ENCODE assay signal across 8 cellular contexts in the genomic region with DNA sequence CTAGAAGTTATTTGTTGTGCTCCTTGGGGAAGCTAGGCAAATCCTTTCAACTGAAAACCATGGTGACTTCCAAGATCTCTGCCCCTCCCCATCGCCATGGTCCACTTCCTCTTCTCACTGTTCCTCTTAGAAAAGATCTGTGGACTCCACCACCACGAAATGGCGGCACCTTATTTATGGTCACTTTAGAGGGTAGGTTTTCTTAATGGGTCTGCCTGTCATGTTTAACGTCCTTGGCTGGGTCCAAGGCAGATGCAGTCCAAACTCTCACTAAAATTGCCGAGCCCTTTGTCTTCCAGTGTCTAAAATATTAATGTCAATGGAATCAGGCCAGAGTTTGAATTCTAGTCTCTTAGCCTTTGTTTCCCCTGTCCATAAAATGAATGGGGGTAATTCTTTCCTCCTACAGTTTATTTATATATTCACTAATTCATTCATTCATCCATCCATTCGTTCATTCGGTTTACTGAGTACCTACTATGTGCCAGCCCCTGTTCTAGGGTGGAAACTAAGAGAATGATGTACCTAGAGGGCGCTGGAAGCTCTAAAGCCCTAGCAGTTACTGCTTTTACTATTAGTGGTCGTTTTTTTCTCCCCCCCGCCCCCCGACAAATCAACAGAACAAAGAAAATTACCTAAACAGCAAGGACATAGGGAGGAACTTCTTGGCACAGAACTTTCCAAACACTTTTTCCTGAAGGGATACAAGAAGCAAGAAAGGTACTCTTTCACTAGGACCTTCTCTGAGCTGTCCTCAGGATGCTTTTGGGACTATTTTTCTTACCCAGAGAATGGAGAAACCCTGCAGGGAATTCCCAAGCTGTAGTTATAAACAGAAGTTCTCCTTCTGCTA. TPM values are rescaled to one million over a fixed set of nuclear protein-coding genes. Genes with fewer than 3 reads are reported as not detected.
DNase-seq lines count a peak whose midpoint lies in the region; ATAC-seq and TF ChIP-seq lines count a peak whose summit lies in the region.

No MANE protein-coding gene starts in this region.

- CTCF ChIA-PET in GM10248 (lab: Yijun Ruan, JAX) = interaction anchor here (0.9 to 13.9 kb wide), 17 partner anchors 11 to 131 kb away, joined by 3 to 120 read pairs (median 6); a partner anchor contains a TSS

- peak overlapping the region; percentile 99 for H3K27ac Mint-ChIP-seq in natural killer cell treated with Interleukin-12 subunit alpha and Interleukin-12 subunit beta and Interleukin-15 and Interleukin-18, amount 100 ng/mL, for 72 hours

- H3K9me3 Mint-ChIP-seq in natural killer cell treated with Interleukin-12 subunit alpha and Interleukin-12 subunit beta and Interleukin-15 and Interleukin-18, amount 100 ng/mL, for 72 hours = peaks cover 1% of the 10 kb centered on the region

- TF ChIP-seq CTCF in GM10248 (IDR thresholded peaks at IDR 0.05; ENCODE audit: control extremely low read depth, extremely low read depth, low read depth, missing control alignments) = peak; percentile 43

- peak overlapping the region; percentile 96 for H3K4me3 Mint-ChIP-seq in natural killer cell treated with Interleukin-12 subunit alpha and Interleukin-12 subunit beta and Interleukin-15 and Interleukin-18, amount 100 ng/mL, for 72 hours

- H3K27ac ChIP-seq in epithelial cell of prostate = peak overlapping the region; percentile 53

- ATAC-seq in HG03432 (IDR thresholded peaks at IDR 0.05; ENCODE audit: unreplicated experiment) = peak; percentile 26
- no peak for ATAC-seq in natural killer cell treated with Interleukin-12 subunit alpha and Interleukin-12 subunit beta and Interleukin-15 and Interleukin-18, amount 100 ng/mL, for 72 hours
- no peak for ATAC-seq in HG03159 (IDR thresholded peaks at IDR 0.05; ENCODE audit: unreplicated experiment)
- ATAC-seq in GM18858 (IDR thresholded peaks at IDR 0.05; ENCODE audit: unreplicated experiment) = no peak

- H3K36me3 Mint-ChIP-seq in natural killer cell treated with Interleukin-12 subunit alpha and Interleukin-12 subunit beta and Interleukin-15 and Interleukin-18, amount 100 ng/mL, for 72 hours = peaks cover 41% of the 10 kb centered on the region

- DNase-seq in GM10248 (ENCODE audit: extremely low spot score) = peak; percentile 56
- peak; percentile 61 for DNase-seq in UCSD-AML1 (lab: John Stamatoyannopoulos, UW; ENCODE audit: unreplicated experiment)
- DNase-seq in epithelial cell of prostate (ENCODE audit: low read depth, low spot score) = no peak
- peak; percentile 72 for DNase-seq in natural killer cell treated with Interleukin-12 subunit alpha and Interleukin-12 subunit beta and Interleukin-15 and Interleukin-18, amount 100 ng/mL, for 72 hours (ENCODE audit: low spot score)
- no peak for DNase-seq in NCI-H82 treated with DMSO at 0.1 percent for 48 hours (lab: John Stamatoyannopoulos, UW; ENCODE audit: unreplicated experiment)

- no peaks in the 10 kb centered on the region for H3K27me3 Mint-ChIP-seq in natural killer cell treated with Interleukin-12 subunit alpha and Interleukin-12 subunit beta and Interleukin-15 and Interleukin-18, amount 100 ng/mL, for 72 hours

- POLR2A ChIA-PET in GM10248 (lab: Yijun Ruan, JAX) = interaction anchor here (0.6 to 6.9 kb wide), 12 partner anchors 11 to 47 kb away, joined by 3 to 112 read pairs (median 3); a partner anchor contains a TSS

- peaks cover 44 to 49% of the 10 kb centered on the region in 2 donors for H3K4me1 Mint-ChIP-seq in natural killer cell treated with Interleukin-12 subunit alpha and Interleukin-12 subunit beta and Interleukin-15 and Interleukin-18, amount 100 ng/mL, for 72 hours (ENCODE audit: low read depth in 2 of 2)

RNA-seq across cellular contexts. Expression of a gene that starts 0.7 kb away (rescaled TPM):
- total RNA-seq in natural killer cell treated with Interleukin-12 subunit alpha and Interleukin-12 subunit beta and Interleukin-15 and Interleukin-18, amount 100 ng/mL, for 72 hours = 10 to 100 TPM; 13.0 to 19.1 TPM

RNA-seq across cellular contexts. Expression of a gene that starts 0.9 kb away (rescaled TPM):
- 1,000 to 10,000 TPM; 2,989 to 7,967 TPM for total RNA-seq in natural killer cell treated with Interleukin-12 subunit alpha and Interleukin-12 subunit beta and Interleukin-15 and Interleukin-18, amount 100 ng/mL, for 72 hours

RNA-seq across cellular contexts. Expression of a gene that starts 25.9 kb away (rescaled TPM):
- total RNA-seq in natural killer cell treated with Interleukin-12 subunit alpha and Interleukin-12 subunit beta and Interleukin-15 and Interleukin-18, amount 100 ng/mL, for 72 hours = 10 to 100 TPM; 28.8 to 33.9 TPM

RNA-seq across cellular contexts. Expression of a gene that starts 47.0 kb away (rescaled TPM):
- total RNA-seq in natural killer cell treated with Interleukin-12 subunit alpha and Interleukin-12 subunit beta and Interleukin-15 and Interleukin-18, amount 100 ng/mL, for 72 hours = 100 to 1,000 TPM in 1 of 2 donors, 10 to 100 TPM in 1; 86.2 to 114 TPM

Comparison
In these comparisons a context has a peak if more than half of its experiments do, and no peak if none do; other contexts are left out.
1. DNase-seq: peak in GM10248 (single experiment), UCSD-AML1 (single experiment) and natural killer cell treated with Interleukin-12 subunit alpha and Interleukin-12 subunit beta and Interleukin-15 and Interleukin-18, amount 100 ng/mL, for 72 hours (single experiment); none in epithelial cell of prostate (single experiment) and NCI-H82 treated with DMSO at 0.1 percent for 48 hours (single experiment).